ENCODE assay signal across 9 cellular contexts in genomic region chr6:79227445-79227844, GRCh38.
"Had no signal": no experiment of that assay in that cellular context is flagged by ENCODE, and none has a peak within 500 bp of the region (broad histone marks: within the 10 kb centered on the region; RNA-seq: fewer than 3 reads in every experiment).

No MANE protein-coding gene starts in this region.

- H2AFZ ChIP-seq: GM23248 had no signal

- H3K4me3 ChIP-seq: GM23248, HAP-1 had no signal

- DNase-seq: GM23248, GOT3, H7, HFFc6, IMR-90, KBM-7 had no signal

- H3K36me3 ChIP-seq: HAP-1 had no signal

- H3K27ac ChIP-seq: GM23248, HL-60 had no signal

- H3K9ac ChIP-seq: GM23248 had no signal

- ATAC-seq: HCT116 had no signal

- H3K9me3 ChIP-seq: HAP-1 had no signal
